Comparison of ENCODE assay signal across 14 cellular contexts in the genomic region with DNA sequence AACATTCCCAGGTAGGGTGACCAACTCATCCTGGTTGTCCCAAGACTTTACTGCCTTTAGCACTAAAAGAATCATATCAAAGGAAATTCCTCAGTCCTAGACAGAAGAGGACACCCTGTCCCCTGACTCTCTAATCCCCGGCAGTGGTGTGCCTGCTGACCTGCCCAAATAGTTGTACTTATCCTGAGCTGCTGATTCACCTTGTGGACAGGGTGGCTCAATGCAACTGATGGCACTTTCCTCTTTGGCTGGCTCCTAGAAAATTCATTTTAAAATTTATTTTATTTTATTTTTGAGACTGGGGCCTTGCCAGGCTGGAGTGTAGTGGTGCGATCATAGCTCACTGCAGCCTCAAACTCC.
DNase-seq lines count a peak whose midpoint lies in the region; ATAC-seq, FAIRE-seq and TF ChIP-seq lines count a peak whose summit lies in the region.
"Had no signal": no experiment of that assay in that cellular context is flagged by ENCODE, and none has a peak within 500 bp of the region (broad histone marks: within the 10 kb centered on the region; RNA-seq: fewer than 3 reads in every experiment).

No MANE protein-coding gene starts in this region.

- ATAC-seq in thoracic aorta (ENCODE audit: insufficient number of reproducible peaks, low FRiP score, low read depth) (no peak), GM18505 (IDR thresholded peaks at IDR 0.05; ENCODE audit: unreplicated experiment) (no peak)

- H3K4me3 ChIP-seq in KMS-11 (IDR thresholded peaks at IDR 0.05; ENCODE audit: insufficient read depth, low read depth, low read length) (no peak overlapping the region), H1 (ENCODE audit: extremely low read depth in 1 of 4, insufficient read depth in 2 of 4, low read depth in 3 of 4, low read length in 4 of 4) (no peak overlapping the region), thoracic aorta (peak overlapping the region; percentile 56)

- H3K4me1 ChIP-seq in KMS-11 (ENCODE audit: low read depth, poor library complexity, severe bottlenecking) (peaks cover 43% of the 10 kb centered on the region), H1 (replicated peaks in 1 of 4; ENCODE audit: control insufficient read depth in 3 of 4, insufficient read depth in 4 of 4, low read length in 3 of 4) (peaks cover 3 to 9% (median 4%) of the 10 kb centered on the region in 4 experiments; a peak in 5 of 7 replicates), thoracic aorta (ENCODE audit: control insufficient read depth in 1 of 2, low read depth in 2 of 2) (peaks cover 28 to 68% of the 10 kb centered on the region in 2 donors)

- H3K9me3 ChIP-seq in H1 (ENCODE audit: insufficient read depth in 2 of 2, low read depth in 1 of 2, low read length in 1 of 2): no peaks in the 10 kb centered on the region
- H3K9me3 ChIP-seq in thoracic aorta: no peaks in the 10 kb centered on the region

- H4K8ac ChIP-seq in H1 (ENCODE audit: extremely low read depth, insufficient read depth, low read length): no peak overlapping the region

- TF ChIP-seq RAD21 in H1 (IDR thresholded peaks at IDR 0.05 in 1 of 2, conservative IDR thresholded peaks at IDR 0.05 in 1 of 2; ENCODE audit: low read depth in 2 of 2, low read length in 2 of 2): peak; percentile 3 to 42; a peak in 3 of 4 replicates

- DNase-seq in H1 (ENCODE audit: low read depth in 1 of 2, low spot score in 2 of 2): no peak
- DNase-seq in kidney tubule cell (ENCODE audit: low spot score): peak; percentile 59
- DNase-seq in thoracic aorta (ENCODE audit: low spot score): no peak
- DNase-seq in LoVo (ENCODE audit: low spot score): no peak
- DNase-seq in SHP77 treated with DMSO at 0.1 percent for 48 hours (lab: John Stamatoyannopoulos, UW): no peak
- no peak for DNase-seq in SW 1271 (lab: John Stamatoyannopoulos, UW)
- DNase-seq: CD4-positive, CD25-positive, alpha-beta regulatory T cell; Kasumi-1; NCI-H2227 treated with DMSO at 0.1 percent for 48 hours; SIG-M5; stimulated activated CD4-positive, alpha-beta T cell treated with anti-CD3 and anti-CD28 coated beads, Interleukin-12 subunit alpha, Interleukin-12 subunit beta, amount 100 ng/mL, for 4 hours had no signal

- H4K20me1 ChIP-seq in KMS-11 (ENCODE audit: insufficient read depth): no peaks in the 10 kb centered on the region
- no peaks in the 10 kb centered on the region for H4K20me1 ChIP-seq in H1 (replicated peaks in 1 of 2; ENCODE audit: control insufficient read depth in 1 of 2, insufficient read depth in 2 of 2, low read length in 2 of 2)

- H2BK12ac ChIP-seq in H1 (ENCODE audit: low read depth, low read length): no peak overlapping the region

- H2BK120ac ChIP-seq in H1 (replicated peaks; ENCODE audit: low read depth, low read length): no peak overlapping the region

- H3K27me3 ChIP-seq in KMS-11 (ENCODE audit: insufficient read depth, low read depth) (no peaks in the 10 kb centered on the region), H1 (replicated peaks in 1 of 4; ENCODE audit: control insufficient read depth in 3 of 4, extremely low read depth in 1 of 4, insufficient read depth in 3 of 4, low read length in 3 of 4) (no peaks in the 10 kb centered on the region), thoracic aorta (replicated peaks; ENCODE audit: insufficient read depth) (no peaks in the 10 kb centered on the region)

- POLR2A ChIA-PET in H1 (lab: Charles Lee; ENCODE audit: partially characterized antibody): no interaction called here

- no peak for TF ChIP-seq EP300 in H1 (IDR thresholded peaks at IDR 0.05; ENCODE audit: borderline replicate concordance in 1 of 2, low read depth in 2 of 2, low read length in 2 of 2)

- H3K23me2 ChIP-seq in H1 (ENCODE audit: low read depth, low read length): no peaks in the 10 kb centered on the region

- no peak overlapping the region for H3K18ac ChIP-seq in H1 (ENCODE audit: extremely low read depth, low read length)

- CTCF ChIA-PET in H1 (lab: Charles Lee; ENCODE audit: partially characterized antibody): interaction anchor here (0.7 to 2.5 kb wide), 5 partner anchors 18 to 439 kb away, joined by 3 to 8 read pairs (median 5); no protein-coding TSS in a partner anchor

- H2AFZ ChIP-seq in KMS-11 (ENCODE audit: low read depth) (no peak overlapping the region), H1 (ENCODE audit: low read length) (peak overlapping the region; percentile 55; the same call in 1 of the 2 replicates)

- no peak overlapping the region for H2BK15ac ChIP-seq in H1 (ENCODE audit: low read length)

- no peaks in the 10 kb centered on the region for H3K79me1 ChIP-seq in H1 (ENCODE audit: low read depth, low read length)

- WGBS in H1 (ENCODE audit: extremely low coverage in 1 of 2, insufficient coverage in 1 of 2, insufficient read length in 1 of 2, insufficient replicate concordance in 2 of 2, low coverage in 1 of 2, low lambda C conversion rate in 2 of 2, missing lambda C conversion rate in 1 of 2), 2 experiments: 89% methylated on average over 2 of the region's 2 CpGs; no CpG with 5 or more reads in 1 of the 2 experiments

- H3K4me2 ChIP-seq in KMS-11 (peak overlapping the region; percentile 4; the same call in 1 of the 2 replicates), H1 (ENCODE audit: insufficient read depth in 1 of 2, low read depth in 2 of 2, low read length in 2 of 2) (no peak overlapping the region; a peak in 1 of 4 replicates)

- no peak overlapping the region for H3K27ac ChIP-seq in KMS-11
- no peak overlapping the region for H3K27ac ChIP-seq in H1 (ENCODE audit: low read depth, low read length)
- peak overlapping the region; percentile 95 to 98 for H3K27ac ChIP-seq in thoracic aorta

- H3K9ac ChIP-seq in KMS-11 (no peak overlapping the region), H1 (replicated peaks in 1 of 4; ENCODE audit: extremely low read depth in 1 of 4, low read depth in 3 of 4, low read length in 3 of 4) (no peak overlapping the region)

- no peak overlapping the region for H3K56ac ChIP-seq in H1 (replicated peaks; ENCODE audit: insufficient read length, low read depth, low read length)

- H3K36me3 ChIP-seq in KMS-11 (ENCODE audit: insufficient read depth) (no peaks in the 10 kb centered on the region), H1 (ENCODE audit: control insufficient read depth in 2 of 4, insufficient read depth in 4 of 4, low read length in 3 of 4) (no peaks in the 10 kb centered on the region), thoracic aorta (no peaks in the 10 kb centered on the region)

- TF ChIP-seq POLR2A in H1 (IDR thresholded peaks at IDR 0.05; ENCODE audit: control extremely low read depth in 1 of 2, low read depth in 2 of 2, low read length in 2 of 2): no peak
- TF ChIP-seq POLR2A in GM18505 (IDR thresholded peaks at IDR 0.05; ENCODE audit: borderline replicate concordance, extremely low read depth, insufficient read depth, insufficient read length): no peak

- no peak for FAIRE-seq in H1 (lab: Jason Lieb, UNC)
- FAIRE-seq: colon had no signal

- H2BK20ac ChIP-seq in H1 (ENCODE audit: low read length): no peak overlapping the region

- TF ChIP-seq CTCF in KMS-11 (conservative IDR thresholded peaks at IDR 0.05; ENCODE audit: low read depth, low read length) (no peak), H1 (IDR thresholded peaks at IDR 0.05; ENCODE audit: control extremely low read depth in 1 of 3, insufficient read depth in 1 of 3, low read depth in 1 of 3, low read length in 3 of 3) (peak; percentile 4 to 13 (median 13); a peak in 2 of 4 replicates), thoracic aorta (IDR thresholded peaks at IDR 0.05) (no peak)

- no peak overlapping the region for H3K14ac ChIP-seq in H1 (ENCODE audit: insufficient read length)

- H3K79me2 ChIP-seq in KMS-11 (ENCODE audit: insufficient read depth, low read depth): no peaks in the 10 kb centered on the region
- H3K79me2 ChIP-seq in H1 (ENCODE audit: control insufficient read depth in 1 of 2, insufficient read depth in 2 of 2, low read length in 2 of 2): no peaks in the 10 kb centered on the region

- no peak overlapping the region for H3K23ac ChIP-seq in H1 (ENCODE audit: insufficient read length)

- H3K4ac ChIP-seq in H1 (replicated peaks; ENCODE audit: insufficient read length, low read depth, low read length): no peak overlapping the region

- 0 out of 2 replicates have a peak overlapping the region, but pooled peaks have one; percentile 31 for H2BK5ac ChIP-seq in H1 (ENCODE audit: low read depth, low read length)

- no peak overlapping the region for H4K91ac ChIP-seq in H1 (replicated peaks; ENCODE audit: insufficient read length, low read length)

- no peak overlapping the region for H4K5ac ChIP-seq in H1 (ENCODE audit: insufficient read length, low read depth, low read length)

- no peak overlapping the region for H2AK5ac ChIP-seq in H1 (ENCODE audit: low read depth, low read length)

TF ChIP-seq in H1, 55 proteins besides CTCF, POLR2A, EP300 and RAD21:
- no peak for TF ChIP-seq SIX5 (IDR thresholded peaks at IDR 0.05; ENCODE audit: low read depth, low read length)
- no peak for TF ChIP-seq ASH2L (IDR thresholded peaks at IDR 0.05; ENCODE audit: low read length)
- no peak for TF ChIP-seq YY1 (IDR thresholded peaks at IDR 0.05; ENCODE audit: low read depth, low read length)
- no peak for TF ChIP-seq MAFK (IDR thresholded peaks at IDR 0.05; ENCODE audit: low read depth, low read length)
- TF ChIP-seq RBBP5 (IDR thresholded peaks at IDR 0.05; ENCODE audit: borderline replicate concordance, low read depth, low read length): no peak
- TF ChIP-seq CBX8 (IDR thresholded peaks at IDR 0.05; ENCODE audit: borderline replicate concordance, low read depth, low read length): no peak
- no peak for TF ChIP-seq SP4 (IDR thresholded peaks at IDR 0.05; ENCODE audit: low read length)
- no peak for TF ChIP-seq HDAC2 (IDR thresholded peaks at IDR 0.05; ENCODE audit: borderline replicate concordance in 1 of 2, low read depth in 2 of 2, low read length in 2 of 2)
- no peak for TF ChIP-seq RXRA (IDR thresholded peaks at IDR 0.05; ENCODE audit: insufficient read depth, low read depth, low read length)
- TF ChIP-seq TAF7 (optimal IDR thresholded peaks at IDR 0.05; ENCODE audit: borderline replicate concordance, low read depth, low read length): no peak
TF ChIP-seq in H1: peak in this region for 0.

Comparison
In these comparisons a context has a peak if more than half of its experiments do, and no peak if none do; other contexts are left out.
1. H3K27ac ChIP-seq: peak in thoracic aorta (2 of 2); none in KMS-11 (single experiment) and H1 (single experiment).
2. CTCF ChIP-seq: peak in H1 (3 of 3); none in KMS-11 (single experiment) and thoracic aorta (single experiment).